In the genomic region with DNA sequence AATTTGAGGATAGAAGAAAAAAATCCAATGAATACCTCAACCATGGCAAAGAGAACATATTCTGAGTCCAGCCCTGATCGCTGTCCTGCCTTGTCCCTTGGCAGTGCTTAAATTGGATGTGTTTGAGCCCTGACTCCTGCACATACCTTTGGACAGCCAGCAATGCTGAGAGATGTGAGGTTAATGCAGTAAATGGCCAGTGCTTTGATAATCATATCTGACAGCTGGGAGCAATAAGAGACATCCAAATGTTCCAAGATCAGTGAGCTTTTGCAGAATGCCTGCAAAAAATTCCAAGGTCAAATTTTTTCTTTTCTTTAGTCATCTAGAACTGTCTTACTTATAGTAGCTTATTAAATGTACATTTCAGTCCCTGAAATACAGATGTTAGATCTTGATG, we compare ENCODE assay signal across 23 cellular contexts.
"Had no signal": no experiment of that assay in that cellular context is flagged by ENCODE, and none has a peak within 500 bp of the region (broad histone marks: within the 10 kb centered on the region; RNA-seq: fewer than 3 reads in every experiment).

No MANE protein-coding gene starts in this region.

- H3K27ac ChIP-seq: colonic mucosa, esophagus squamous epithelium, left ventricle myocardium inferior, neural progenitor cell, ovary, right atrium auricular region, tibial artery, upper lobe of left lung, vagina had no signal

- H3K36me3 ChIP-seq: colonic mucosa, neural progenitor cell, ovary, vagina had no signal

- H3K9ac ChIP-seq: neural progenitor cell had no signal

- H3K4me3 ChIP-seq: colonic mucosa, esophagus squamous epithelium, left ventricle myocardium inferior, lung, neural progenitor cell, ovary, right atrium auricular region, tibial artery, upper lobe of left lung, vagina had no signal

- H3K27me3 ChIP-seq: colonic mucosa, esophagus squamous epithelium, neural progenitor cell, ovary, right atrium auricular region, tibial artery, upper lobe of left lung, vagina had no signal

- DNase-seq: colonic mucosa; dermis blood vessel endothelial cell; esophagus squamous epithelium; foreskin melanocyte; glutamatergic neuron; immature natural killer cell; left cardiac atrium; left ventricle myocardium inferior; mesendoderm; naive thymus-derived CD4-positive, alpha-beta T cell; nucleus accumbens; ovary; stimulated activated CD4-positive, alpha-beta T cell treated with anti-CD3 and anti-CD28 coated beads, Interleukin-4, amount 100 ng/mL, for 1 hour; stimulated activated CD8-positive, alpha-beta memory T cell treated with anti-CD3 and anti-CD28 coated beads, Interleukin-4, amount 100 ng/mL, for 48 hours; stimulated activated naive CD8-positive, alpha-beta T cell treated with anti-CD3 and anti-CD28 coated beads, Interleukin-15, Interleukin-2, amounts not matched to agents 100 U/mL and 50 U/mL, for 24 hours; tibial artery; upper lobe of left lung had no signal

- H3K9me3 ChIP-seq: colonic mucosa, esophagus squamous epithelium, left ventricle myocardium inferior, ovary, right atrium auricular region, tibial artery, upper lobe of left lung, vagina had no signal

- FAIRE-seq: keratinocyte had no signal

- H2AFZ ChIP-seq: neural progenitor cell had no signal

- ATAC-seq: left cardiac atrium; naive thymus-derived CD4-positive, alpha-beta T cell; stimulated activated effector memory CD8-positive, alpha-beta T cell treated with anti-CD3 and anti-CD28 coated beads, Interleukin-12 subunit alpha, Interleukin-12 subunit beta, amount 100 ng/mL, for 72 hours; stimulated activated naive CD8-positive, alpha-beta T cell treated with anti-CD3 and anti-CD28 coated beads, Interleukin-15, Interleukin-2, amounts not matched to agents 100 U/mL and 50 U/mL, for 24 hours had no signal

- H3K4me2 ChIP-seq: neural progenitor cell had no signal

- H3K4me1 ChIP-seq: colonic mucosa, left ventricle myocardium inferior, right atrium auricular region, upper lobe of left lung had no signal
